Comparison of ENCODE assay signal across 16 cellular contexts in genomic region chr12:2345902-2346301, GRCh38.
"Had no signal": no experiment of that assay in that cellular context is flagged by ENCODE, and none has a peak within 500 bp of the region (broad histone marks: within the 10 kb centered on the region; RNA-seq: fewer than 3 reads in every experiment).

No MANE protein-coding gene starts in this region.

- H3K4me3 ChIP-seq: cardiac muscle cell, colonic mucosa, pancreas, SK-N-MC, tibial nerve had no signal

- H3K27ac ChIP-seq: cardiac muscle cell, colonic mucosa, pancreas, SK-N-MC, tibial nerve had no signal

- H3K9me3 Mint-ChIP-seq: activated naive CD4-positive, alpha-beta T cell treated with anti-CD3 and anti-CD28 coated beads for 36 hours; activated T-helper 1 cell treated with anti-CD3 and anti-CD28 coated beads, Interleukin-12 subunit alpha, Interleukin-12 subunit beta, Interleukin-2, Interleukin-4 antibody, amounts not matched to agents 30 ng/mL and 10 ng/mL and 1 ng/mL, durations not matched to agents 14 hours and 24 hours and 36 hours; effector memory CD8-positive, alpha-beta T cell; nephron progenitor cell; stimulated activated naive CD8-positive, alpha-beta T cell treated with anti-CD3 and anti-CD28 coated beads, Interleukin-15, amount 100 ng/mL, for 72 hours; T-cell had no signal

- H3K4me3 Mint-ChIP-seq: activated naive CD4-positive, alpha-beta T cell treated with anti-CD3 and anti-CD28 coated beads for 36 hours; activated T-helper 1 cell treated with anti-CD3 and anti-CD28 coated beads, Interleukin-12 subunit alpha, Interleukin-12 subunit beta, Interleukin-2, Interleukin-4 antibody, amounts not matched to agents 30 ng/mL and 10 ng/mL and 1 ng/mL, durations not matched to agents 14 hours and 24 hours and 36 hours; effector memory CD8-positive, alpha-beta T cell; nephron progenitor cell; stimulated activated naive CD8-positive, alpha-beta T cell treated with anti-CD3 and anti-CD28 coated beads, Interleukin-15, amount 100 ng/mL, for 72 hours; T-cell had no signal

- H3K9me3 ChIP-seq: colonic mucosa, pancreas, tibial nerve had no signal

- DNase-seq: activated CD4-positive, alpha-beta T cell treated with anti-CD3 and anti-CD28 coated beads for 4 hours; activated naive CD4-positive, alpha-beta T cell treated with anti-CD3 and anti-CD28 coated beads for 36 hours; colonic mucosa; effector memory CD8-positive, alpha-beta T cell; hypothalamus; nephron progenitor cell; pancreas; stimulated activated CD4-positive, alpha-beta T cell treated with anti-CD3 and anti-CD28 coated beads, Interleukin-15, amount 100 ng/mL, for 24 hours; stimulated activated CD4-positive, alpha-beta T cell treated with anti-CD3 and anti-CD28 coated beads, Interleukin-4, amount 100 ng/mL, for 24 hours; stimulated activated naive CD8-positive, alpha-beta T cell treated with anti-CD3 and anti-CD28 coated beads, Interleukin-15, amount 100 ng/mL, for 72 hours; T-cell; T1000 had no signal

- H3K36me3 Mint-ChIP-seq: T-cell had no signal

- H3K27me3 Mint-ChIP-seq: stimulated activated naive CD8-positive, alpha-beta T cell treated with anti-CD3 and anti-CD28 coated beads, Interleukin-15, amount 100 ng/mL, for 72 hours had no signal

- H3K27ac Mint-ChIP-seq: activated naive CD4-positive, alpha-beta T cell treated with anti-CD3 and anti-CD28 coated beads for 36 hours; activated T-helper 1 cell treated with anti-CD3 and anti-CD28 coated beads, Interleukin-12 subunit alpha, Interleukin-12 subunit beta, Interleukin-2, Interleukin-4 antibody, amounts not matched to agents 30 ng/mL and 10 ng/mL and 1 ng/mL, durations not matched to agents 14 hours and 24 hours and 36 hours; effector memory CD8-positive, alpha-beta T cell; nephron progenitor cell; stimulated activated naive CD8-positive, alpha-beta T cell treated with anti-CD3 and anti-CD28 coated beads, Interleukin-15, amount 100 ng/mL, for 72 hours; T-cell had no signal

- ATAC-seq: effector memory CD8-positive, alpha-beta T cell; pancreas; stimulated activated naive CD8-positive, alpha-beta T cell treated with anti-CD3 and anti-CD28 coated beads, Interleukin-15, amount 100 ng/mL, for 72 hours; T-cell had no signal

- H3K4me1 ChIP-seq: colonic mucosa, pancreas had no signal

- H3K36me3 ChIP-seq: cardiac muscle cell, colonic mucosa, pancreas, tibial nerve had no signal

- H3K4me1 Mint-ChIP-seq: stimulated activated naive CD8-positive, alpha-beta T cell treated with anti-CD3 and anti-CD28 coated beads, Interleukin-15, amount 100 ng/mL, for 72 hours; T-cell had no signal

- H3K27me3 ChIP-seq: cardiac muscle cell, colonic mucosa, pancreas, tibial nerve had no signal
